In the genomic region with DNA sequence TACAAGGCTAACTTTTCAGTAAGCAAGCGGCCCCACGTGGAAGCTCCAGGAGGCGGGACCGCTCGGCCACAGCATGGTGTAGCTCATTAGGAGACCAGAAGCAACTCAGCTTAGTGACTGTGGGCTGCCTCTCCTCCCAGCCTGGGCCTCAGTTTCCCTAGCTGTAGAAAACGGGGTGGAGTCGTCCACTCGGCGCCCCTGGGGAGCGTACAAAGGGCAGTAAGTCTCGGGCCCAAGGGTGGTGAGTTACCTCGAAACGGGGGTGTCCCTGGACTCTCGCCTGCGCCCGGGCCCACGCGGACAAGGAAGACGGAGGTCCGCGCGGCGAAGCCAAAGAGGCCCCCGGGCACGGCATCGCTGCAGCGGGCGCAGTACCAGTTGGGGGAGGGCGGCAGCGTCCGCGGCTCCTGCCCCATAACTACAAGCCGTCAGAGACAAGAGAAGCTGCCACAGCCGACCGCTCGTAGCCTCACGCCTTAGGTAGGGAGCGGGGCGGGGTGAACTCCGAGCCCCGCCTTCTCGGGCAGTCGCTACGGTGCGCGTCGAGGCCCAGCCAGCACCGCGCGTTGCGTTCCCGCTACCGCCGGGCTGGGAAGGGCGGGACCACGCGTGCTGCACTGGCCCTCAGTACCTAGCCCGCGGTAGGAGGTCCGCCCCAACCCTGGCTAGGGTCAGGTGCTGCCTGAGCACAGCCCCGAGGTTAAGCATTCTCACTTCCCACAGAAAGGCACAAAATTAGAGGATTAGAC, we compare ENCODE assay signal across 1 cellular context.
TF ChIP-seq lines count a peak whose summit lies in the region.

A gene with protein sequence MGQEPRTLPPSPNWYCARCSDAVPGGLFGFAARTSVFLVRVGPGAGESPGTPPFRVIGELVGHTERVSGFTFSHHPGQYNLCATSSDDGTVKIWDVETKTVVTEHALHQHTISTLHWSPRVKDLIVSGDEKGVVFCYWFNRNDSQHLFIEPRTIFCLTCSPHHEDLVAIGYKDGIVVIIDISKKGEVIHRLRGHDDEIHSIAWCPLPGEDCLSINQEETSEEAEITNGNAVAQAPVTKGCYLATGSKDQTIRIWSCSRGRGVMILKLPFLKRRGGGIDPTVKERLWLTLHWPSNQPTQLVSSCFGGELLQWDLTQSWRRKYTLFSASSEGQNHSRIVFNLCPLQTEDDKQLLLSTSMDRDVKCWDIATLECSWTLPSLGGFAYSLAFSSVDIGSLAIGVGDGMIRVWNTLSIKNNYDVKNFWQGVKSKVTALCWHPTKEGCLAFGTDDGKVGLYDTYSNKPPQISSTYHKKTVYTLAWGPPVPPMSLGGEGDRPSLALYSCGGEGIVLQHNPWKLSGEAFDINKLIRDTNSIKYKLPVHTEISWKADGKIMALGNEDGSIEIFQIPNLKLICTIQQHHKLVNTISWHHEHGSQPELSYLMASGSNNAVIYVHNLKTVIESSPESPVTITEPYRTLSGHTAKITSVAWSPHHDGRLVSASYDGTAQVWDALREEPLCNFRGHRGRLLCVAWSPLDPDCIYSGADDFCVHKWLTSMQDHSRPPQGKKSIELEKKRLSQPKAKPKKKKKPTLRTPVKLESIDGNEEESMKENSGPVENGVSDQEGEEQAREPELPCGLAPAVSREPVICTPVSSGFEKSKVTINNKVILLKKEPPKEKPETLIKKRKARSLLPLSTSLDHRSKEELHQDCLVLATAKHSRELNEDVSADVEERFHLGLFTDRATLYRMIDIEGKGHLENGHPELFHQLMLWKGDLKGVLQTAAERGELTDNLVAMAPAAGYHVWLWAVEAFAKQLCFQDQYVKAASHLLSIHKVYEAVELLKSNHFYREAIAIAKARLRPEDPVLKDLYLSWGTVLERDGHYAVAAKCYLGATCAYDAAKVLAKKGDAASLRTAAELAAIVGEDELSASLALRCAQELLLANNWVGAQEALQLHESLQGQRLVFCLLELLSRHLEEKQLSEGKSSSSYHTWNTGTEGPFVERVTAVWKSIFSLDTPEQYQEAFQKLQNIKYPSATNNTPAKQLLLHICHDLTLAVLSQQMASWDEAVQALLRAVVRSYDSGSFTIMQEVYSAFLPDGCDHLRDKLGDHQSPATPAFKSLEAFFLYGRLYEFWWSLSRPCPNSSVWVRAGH (N-terminal part only) (minus strand): TSS at position 494 of the 749 bp plus-strand sequence. CDS start 78 bp downstream, at position 416.

TF ChIP-seq in HepG2, 621 proteins besides CTCF, POLR2A, EP300 and RAD21 (continued from another document and continues in another):
- TF ChIP-seq ZBTB1 (CRISPR knock-in tag; IDR thresholded peaks at IDR 0.05; ENCODE audit: borderline replicate concordance) (no peak), MAFF (IDR thresholded peaks at IDR 0.05; ENCODE audit: low read depth, low read length) (no peak), RFX3 (CRISPR knock-in tag; IDR thresholded peaks at IDR 0.05) (no peak), ZNF710 (CRISPR knock-in tag; IDR thresholded peaks at IDR 0.05; ENCODE audit: borderline replicate concordance) (peak; percentile 25; the same call in 1 of the 2 replicates), ZFY (CRISPR knock-in tag; IDR thresholded peaks at IDR 0.05) (peak; percentile 85), ZNF703 (CRISPR knock-in tag; IDR thresholded peaks at IDR 0.05; ENCODE audit: borderline replicate concordance) (no peak; the same call in 1 of the 2 replicates), ZNF564 (CRISPR knock-in tag; IDR thresholded peaks at IDR 0.05) (peak; percentile 61; the same call in 1 of the 2 replicates), ZNF576 (CRISPR knock-in tag; IDR thresholded peaks at IDR 0.05) (0 out of 2 replicates have a peak, but pooled peaks have one; percentile 27), NFYB (CRISPR knock-in tag; IDR thresholded peaks at IDR 0.05) (no peak), TARDBP (CRISPR knock-in tag; IDR thresholded peaks at IDR 0.05) (peak; percentile 83; the same call in 1 of the 2 replicates), ZNF496 (CRISPR knock-in tag; IDR thresholded peaks at IDR 0.05; ENCODE audit: insufficient replicate concordance) (no peak), ZNF503 (CRISPR knock-in tag; IDR thresholded peaks at IDR 0.05) (no peak; the same call in 1 of the 2 replicates), ZNF776 (CRISPR knock-in tag; IDR thresholded peaks at IDR 0.05) (peak; percentile 55; the same call in 1 of the 2 replicates), YEATS2 (CRISPR knock-in tag; IDR thresholded peaks at IDR 0.05; ENCODE audit: borderline replicate concordance) (peak; percentile 90), NFAT5 (CRISPR knock-in tag; IDR thresholded peaks at IDR 0.05) (no peak), ERF (CRISPR knock-in tag; IDR thresholded peaks at IDR 0.05) (peak; percentile 73), SAP130 (CRISPR knock-in tag; IDR thresholded peaks at IDR 0.05; ENCODE audit: low read depth) (peak; percentile 90), AKNA (CRISPR knock-in tag; IDR thresholded peaks at IDR 0.05; ENCODE audit: borderline replicate concordance) (no peak), MTA1 (CRISPR knock-in tag; IDR thresholded peaks at IDR 0.05; ENCODE audit: borderline replicate concordance) (no peak), SKI (IDR thresholded peaks at IDR 0.05; ENCODE audit: partially characterized antibody) (no peak), ZNF562 (CRISPR knock-in tag; IDR thresholded peaks at IDR 0.05; ENCODE audit: borderline replicate concordance) (no peak)
- TF ChIP-seq, protein P1, sequence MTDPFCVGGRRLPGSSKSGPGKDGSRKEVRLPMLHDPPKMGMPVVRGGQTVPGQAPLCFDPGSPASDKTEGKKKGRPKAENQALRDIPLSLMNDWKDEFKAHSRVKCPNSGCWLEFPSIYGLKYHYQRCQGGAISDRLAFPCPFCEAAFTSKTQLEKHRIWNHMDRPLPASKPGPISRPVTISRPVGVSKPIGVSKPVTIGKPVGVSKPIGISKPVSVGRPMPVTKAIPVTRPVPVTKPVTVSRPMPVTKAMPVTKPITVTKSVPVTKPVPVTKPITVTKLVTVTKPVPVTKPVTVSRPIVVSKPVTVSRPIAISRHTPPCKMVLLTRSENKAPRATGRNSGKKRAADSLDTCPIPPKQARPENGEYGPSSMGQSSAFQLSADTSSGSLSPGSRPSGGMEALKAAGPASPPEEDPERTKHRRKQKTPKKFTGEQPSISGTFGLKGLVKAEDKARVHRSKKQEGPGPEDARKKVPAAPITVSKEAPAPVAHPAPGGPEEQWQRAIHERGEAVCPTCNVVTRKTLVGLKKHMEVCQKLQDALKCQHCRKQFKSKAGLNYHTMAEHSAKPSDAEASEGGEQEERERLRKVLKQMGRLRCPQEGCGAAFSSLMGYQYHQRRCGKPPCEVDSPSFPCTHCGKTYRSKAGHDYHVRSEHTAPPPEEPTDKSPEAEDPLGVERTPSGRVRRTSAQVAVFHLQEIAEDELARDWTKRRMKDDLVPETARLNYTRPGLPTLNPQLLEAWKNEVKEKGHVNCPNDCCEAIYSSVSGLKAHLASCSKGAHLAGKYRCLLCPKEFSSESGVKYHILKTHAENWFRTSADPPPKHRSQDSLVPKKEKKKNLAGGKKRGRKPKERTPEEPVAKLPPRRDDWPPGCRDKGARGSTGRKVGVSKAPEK (CRISPR knock-in tag; IDR thresholded peaks at IDR 0.05; ENCODE audit: borderline replicate concordance), result peak; percentile 25; the same call in 1 of the 2 replicates
- TF ChIP-seq, protein P2, sequence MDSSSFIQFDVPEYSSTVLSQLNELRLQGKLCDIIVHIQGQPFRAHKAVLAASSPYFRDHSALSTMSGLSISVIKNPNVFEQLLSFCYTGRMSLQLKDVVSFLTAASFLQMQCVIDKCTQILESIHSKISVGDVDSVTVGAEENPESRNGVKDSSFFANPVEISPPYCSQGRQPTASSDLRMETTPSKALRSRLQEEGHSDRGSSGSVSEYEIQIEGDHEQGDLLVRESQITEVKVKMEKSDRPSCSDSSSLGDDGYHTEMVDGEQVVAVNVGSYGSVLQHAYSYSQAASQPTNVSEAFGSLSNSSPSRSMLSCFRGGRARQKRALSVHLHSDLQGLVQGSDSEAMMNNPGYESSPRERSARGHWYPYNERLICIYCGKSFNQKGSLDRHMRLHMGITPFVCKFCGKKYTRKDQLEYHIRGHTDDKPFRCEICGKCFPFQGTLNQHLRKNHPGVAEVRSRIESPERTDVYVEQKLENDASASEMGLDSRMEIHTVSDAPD (CRISPR knock-in tag; IDR thresholded peaks at IDR 0.05), result 0 out of 2 replicates have a peak, but pooled peaks have one; percentile 30
